ENCODE assay signal across 14 cellular contexts in the genomic region with DNA sequence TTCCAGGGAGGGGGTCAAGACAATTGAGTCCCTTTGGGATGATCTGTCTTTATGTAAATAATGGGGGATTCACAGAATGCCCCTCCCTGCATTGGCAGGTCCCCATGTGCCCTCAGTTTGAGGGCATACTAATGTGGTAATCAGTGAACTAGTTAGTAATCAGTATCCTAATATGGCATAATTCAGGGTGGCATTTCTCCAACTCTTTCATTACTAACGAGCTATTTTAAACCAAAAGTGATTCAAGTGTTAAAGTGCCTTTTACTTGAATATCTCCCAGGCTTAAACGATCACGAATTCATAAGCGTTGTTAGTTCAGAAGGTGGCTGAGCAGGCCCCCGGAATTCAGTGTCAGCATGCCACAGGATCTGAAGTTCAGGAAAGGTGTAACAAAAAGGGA. TPM values are rescaled to one million over a fixed set of nuclear protein-coding genes. Genes with fewer than 3 reads are reported as not detected.
DNase-seq lines count a peak whose midpoint lies in the region; ATAC-seq and TF ChIP-seq lines count a peak whose summit lies in the region.
"Had no signal": no experiment of that assay in that cellular context is flagged by ENCODE, and none has a peak within 500 bp of the region (broad histone marks: within the 10 kb centered on the region; RNA-seq: fewer than 3 reads in every experiment).

No MANE protein-coding gene starts in this region.

- TF ChIP-seq RAD21 in SK-N-SH (IDR thresholded peaks at IDR 0.05; ENCODE audit: low read length) = no peak

- no peaks in the 10 kb centered on the region for H3K36me3 ChIP-seq in CD8-positive, alpha-beta memory T cell (ENCODE audit: insufficient read depth, low read length)
- peaks cover 0 to 8% of the 10 kb centered on the region in 2 experiments for H3K36me3 ChIP-seq in SK-N-SH (replicated peaks in 1 of 2; ENCODE audit: control insufficient read depth in 1 of 2, insufficient read depth in 2 of 2, low read length in 1 of 2)
- H3K36me3 ChIP-seq: transverse colon had no signal

- H4K20me1 ChIP-seq in H9 (ENCODE audit: control insufficient read depth, insufficient read depth, insufficient read length) (no peaks in the 10 kb centered on the region), SK-N-SH (ENCODE audit: insufficient read depth) (peaks cover 30% of the 10 kb centered on the region)

- H3K4ac ChIP-seq in H9 (ENCODE audit: low read depth, low read length) = no peak overlapping the region

- no peak overlapping the region for H2BK20ac ChIP-seq in H9 (ENCODE audit: low read depth, low read length, poor library complexity, severe bottlenecking)

- no peak overlapping the region for H2AFZ ChIP-seq in H9 (ENCODE audit: low read length)
- no peak overlapping the region for H2AFZ ChIP-seq in SK-N-SH (ENCODE audit: low read depth)

- H3K27ac Mint-ChIP-seq in CD8-positive, alpha-beta memory T cell = peak overlapping the region in 5 of 8 donors; percentile 5 to 99 (median 74)
- H3K27ac Mint-ChIP-seq in H9 (no peak overlapping the region), mesothelial cell of epicardium (no peak overlapping the region)
- H3K27ac Mint-ChIP-seq in activated T-helper 2 cell treated with anti-CD3 and anti-CD28 coated beads, Interferon-gamma antibody, Interleukin-2, Interleukin-4, amounts not matched to agents 10 μg/mL and 5 μg/mL and 100 μg/mL, durations not matched to agents 14 hours and 24 hours and 36 hours = no peak overlapping the region

- H2BK15ac ChIP-seq in H9 (ENCODE audit: low read depth, low read length) = no peak overlapping the region

- H2BK12ac ChIP-seq in H9 (ENCODE audit: insufficient read length, low read depth, low read length) = no peak overlapping the region

- H2BK120ac ChIP-seq in H9 (ENCODE audit: low read depth, low read length, poor library complexity, severe bottlenecking) = no peak overlapping the region

- no peaks in the 10 kb centered on the region for H3K9me3 Mint-ChIP-seq in CD8-positive, alpha-beta memory T cell
- H3K9me3 Mint-ChIP-seq in H9 (no peaks in the 10 kb centered on the region), mesothelial cell of epicardium (no peaks in the 10 kb centered on the region)
- H3K9me3 Mint-ChIP-seq in activated T-helper 2 cell treated with anti-CD3 and anti-CD28 coated beads, Interferon-gamma antibody, Interleukin-2, Interleukin-4, amounts not matched to agents 10 μg/mL and 5 μg/mL and 100 μg/mL, durations not matched to agents 14 hours and 24 hours and 36 hours = no peaks in the 10 kb centered on the region

- CTCF ChIA-PET in CD8-positive, alpha-beta memory T cell (lab: Charles Lee) = no interaction called here
- CTCF ChIA-PET in SK-N-SH (lab: Yijun Ruan, JAX) = interaction anchor here (1.2 to 1.8 kb wide), 2 partner anchors 20 to 52 kb away, joined by 4 read pairs; no protein-coding TSS in a partner anchor

- peaks cover 11% of the 10 kb centered on the region for H3K23me2 ChIP-seq in H9 (ENCODE audit: insufficient read length, low read depth, low read length, poor library complexity, severe bottlenecking)

- H2BK5ac ChIP-seq in H9 (ENCODE audit: insufficient read length, low read length) = no peak overlapping the region

- no peak overlapping the region for H3K23ac ChIP-seq in H9 (ENCODE audit: insufficient read length, low read depth, low read length)

- ATAC-seq in GM18907 (IDR thresholded peaks at IDR 0.05; ENCODE audit: unreplicated experiment) = no peak
- ATAC-seq in GM19035 (IDR thresholded peaks at IDR 0.05; ENCODE audit: unreplicated experiment) = no peak
- ATAC-seq: body of pancreas had no signal

- H3K79me2 ChIP-seq in H9 (ENCODE audit: insufficient read depth, low read length) = peaks cover 26% of the 10 kb centered on the region
- peaks cover 33% of the 10 kb centered on the region for H3K79me2 ChIP-seq in SK-N-SH (ENCODE audit: insufficient read depth)

- no peaks in the 10 kb centered on the region for H3K79me1 ChIP-seq in H9 (ENCODE audit: insufficient read depth, low read depth, low read length, poor library complexity, severe bottlenecking)

- H3K4me3 ChIP-seq in CD8-positive, alpha-beta memory T cell (ENCODE audit: low read length) = no peak overlapping the region
- H3K4me3 ChIP-seq in SK-N-SH (ENCODE audit: low read depth in 2 of 2, low read length in 1 of 2) = no peak overlapping the region
- H3K4me3 ChIP-seq: body of pancreas had no signal

- H3F3A ChIP-seq in SK-N-SH (replicated peaks; ENCODE audit: insufficient read depth) = peaks cover 21% of the 10 kb centered on the region

- no peak for DNase-seq in CD8-positive, alpha-beta memory T cell
- DNase-seq in H9 = no peak
- no peak for DNase-seq in activated T-helper 2 cell treated with anti-CD3 and anti-CD28 coated beads, Interferon-gamma antibody, Interleukin-2, Interleukin-4, amounts not matched to agents 10 μg/mL and 5 μg/mL and 100 μg/mL, durations not matched to agents 14 hours and 24 hours and 36 hours (ENCODE audit: low spot score)
- DNase-seq in mesothelial cell of epicardium (ENCODE audit: low spot score in 2 of 2, unreplicated experiment in 2 of 2) = no peak
- no peak for DNase-seq in SK-N-SH
- DNase-seq in cardiac septum (ENCODE audit: low spot score) = no peak
- DNase-seq: body of pancreas; COR-L47; NCI-H1417 treated with DMSO at 0.1 percent for 48 hours; NCI-H446 treated with DMSO at 0.1 percent for 48 hours; stimulated activated CD4-positive, alpha-beta T cell treated with anti-CD3 and anti-CD28 coated beads, Interleukin-12 subunit alpha, Interleukin-12 subunit beta, amount 100 ng/mL, for 4 hours; transverse colon had no signal

- H3K36me3 Mint-ChIP-seq in CD8-positive, alpha-beta memory T cell = peaks cover 0 to 29% (median 5%) of the 10 kb centered on the region in 3 donors
- H3K36me3 Mint-ChIP-seq in H9 (ENCODE audit: insufficient read depth in 1 of 3, low read depth in 3 of 3) (peaks cover 13 to 22% (median 15%) of the 10 kb centered on the region in 3 experiments), mesothelial cell of epicardium (no peaks in the 10 kb centered on the region)
- peaks cover 24% of the 10 kb centered on the region for H3K36me3 Mint-ChIP-seq in activated T-helper 2 cell treated with anti-CD3 and anti-CD28 coated beads, Interferon-gamma antibody, Interleukin-2, Interleukin-4, amounts not matched to agents 10 μg/mL and 5 μg/mL and 100 μg/mL, durations not matched to agents 14 hours and 24 hours and 36 hours (ENCODE audit: low read depth)

- no peak overlapping the region for H4K5ac ChIP-seq in H9 (ENCODE audit: insufficient read length, low read depth, low read length)

- no peak overlapping the region for H3K27ac ChIP-seq in CD8-positive, alpha-beta memory T cell (ENCODE audit: low read depth, low read length)
- H3K27ac ChIP-seq in H9 (ENCODE audit: insufficient read length, low read depth, low read length) (no peak overlapping the region), SK-N-SH (ENCODE audit: low read depth in 2 of 2, low read length in 1 of 2) (no peak overlapping the region)

- intact Hi-C loops in activated T-helper 2 cell treated with anti-CD3 and anti-CD28 coated beads, Interferon-gamma antibody, Interleukin-2, Interleukin-4, amounts not matched to agents 10 μg/mL and 5 μg/mL and 100 μg/mL, durations not matched to agents 14 hours and 24 hours and 36 hours (cut with micrococcal nuclease) = loop anchor here (2.0 to 5.0 kb wide), 2 partner anchors 22 to 198 kb away; a partner anchor contains a TSS
- intact Hi-C loops in cardiac septum (cut with DNase I) = loop anchor here (5.0 kb wide), 1 partner anchor 58 kb away; no protein-coding TSS in a partner anchor

- no peak overlapping the region for H4K91ac ChIP-seq in H9 (ENCODE audit: insufficient read length, low read depth, low read length)

- no peak overlapping the region for H3K14ac ChIP-seq in H9 (ENCODE audit: insufficient read depth, low read length)

- H3K9me2 ChIP-seq in SK-N-SH = no peaks in the 10 kb centered on the region

- H3K4me1 ChIP-seq in CD8-positive, alpha-beta memory T cell (ENCODE audit: insufficient read depth, low read length) = peaks cover 21% of the 10 kb centered on the region
- H3K4me1 ChIP-seq in H9 (ENCODE audit: insufficient read depth, low read length) (no peaks in the 10 kb centered on the region; the same call in 1 of the 2 replicates), SK-N-SH (ENCODE audit: control insufficient read depth in 1 of 2, insufficient read depth in 2 of 2, low read depth in 1 of 2, low read length in 1 of 2) (peaks cover 16 to 17% of the 10 kb centered on the region in 2 experiments)

- TF ChIP-seq EP300 in SK-N-SH (IDR thresholded peaks at IDR 0.05; ENCODE audit: borderline replicate concordance in 1 of 2, low read depth in 1 of 2, low read length in 1 of 2) = no peak

- no peak overlapping the region for H3K56ac ChIP-seq in H9 (ENCODE audit: insufficient read length, low read depth, low read length)

- H3T11ph ChIP-seq in H9 (ENCODE audit: low read length) = no peak overlapping the region

- POLR2A ChIA-PET in CD8-positive, alpha-beta memory T cell (lab: Charles Lee) = interaction anchor here (0.7 kb wide), 1 partner anchor 8 kb away, joined by 6 read pairs; no protein-coding TSS in a partner anchor
- POLR2A ChIA-PET in SK-N-SH (lab: Yijun Ruan, JAX) = no interaction called here

- H3K4me3 Mint-ChIP-seq in CD8-positive, alpha-beta memory T cell = peak overlapping the region; percentile 69 to 100 (median 95)
- H3K4me3 Mint-ChIP-seq in H9 = peak overlapping the region; percentile 77 to 97
- H3K4me3 Mint-ChIP-seq in activated T-helper 2 cell treated with anti-CD3 and anti-CD28 coated beads, Interferon-gamma antibody, Interleukin-2, Interleukin-4, amounts not matched to agents 10 μg/mL and 5 μg/mL and 100 μg/mL, durations not matched to agents 14 hours and 24 hours and 36 hours (ENCODE audit: low read depth) = peak overlapping the region; percentile 93
- H3K4me3 Mint-ChIP-seq in mesothelial cell of epicardium = peak overlapping the region; percentile 94

- H2AK5ac ChIP-seq in H9 (ENCODE audit: insufficient read length, low read length) = no peak overlapping the region

- H3K9ac ChIP-seq in H9 (ENCODE audit: extremely low read depth, insufficient read length, low read length) (no peak overlapping the region), SK-N-SH (no peak overlapping the region)

- H3K27me3 ChIP-seq in CD8-positive, alpha-beta memory T cell (ENCODE audit: insufficient read depth, low read length, poor library complexity, severe bottlenecking) = no peaks in the 10 kb centered on the region
- H3K27me3 ChIP-seq in H9 (ENCODE audit: insufficient read depth, low read length) = no peaks in the 10 kb centered on the region
- no peaks in the 10 kb centered on the region for H3K27me3 ChIP-seq in SK-N-SH (ENCODE audit: insufficient read depth)
- H3K27me3 ChIP-seq: body of pancreas, transverse colon had no signal

- H3K9me3 ChIP-seq in CD8-positive, alpha-beta memory T cell (ENCODE audit: low read length) = no peaks in the 10 kb centered on the region
- no peaks in the 10 kb centered on the region for H3K9me3 ChIP-seq in H9 (ENCODE audit: control insufficient read depth, low read depth, low read length)
- no peaks in the 10 kb centered on the region for H3K9me3 ChIP-seq in SK-N-SH
- H3K9me3 ChIP-seq: body of pancreas, transverse colon had no signal

- peaks cover 24 to 31% (median 27%) of the 10 kb centered on the region in 3 donors for H3K4me1 Mint-ChIP-seq in CD8-positive, alpha-beta memory T cell
- H3K4me1 Mint-ChIP-seq in H9 (peaks cover 28 to 34% of the 10 kb centered on the region in 2 experiments), mesothelial cell of epicardium (peaks cover 21% of the 10 kb centered on the region)
- H3K4me1 Mint-ChIP-seq in activated T-helper 2 cell treated with anti-CD3 and anti-CD28 coated beads, Interferon-gamma antibody, Interleukin-2, Interleukin-4, amounts not matched to agents 10 μg/mL and 5 μg/mL and 100 μg/mL, durations not matched to agents 14 hours and 24 hours and 36 hours (ENCODE audit: low read depth) = peaks cover 22% of the 10 kb centered on the region

- TF ChIP-seq CTCF in H9 (conservative IDR thresholded peaks at IDR 0.05) (no peak), mesothelial cell of epicardium (IDR thresholded peaks at IDR 0.05; ENCODE audit: unreplicated experiment) (no peak), SK-N-SH (IDR thresholded peaks at IDR 0.05) (no peak)

- peaks cover 4 to 6% of the 10 kb centered on the region in 2 donors for H3K27me3 Mint-ChIP-seq in CD8-positive, alpha-beta memory T cell
- H3K27me3 Mint-ChIP-seq in H9 (ENCODE audit: low read depth) = no peaks in the 10 kb centered on the region; the same call in none of the 2 replicates
- H3K27me3 Mint-ChIP-seq in activated T-helper 2 cell treated with anti-CD3 and anti-CD28 coated beads, Interferon-gamma antibody, Interleukin-2, Interleukin-4, amounts not matched to agents 10 μg/mL and 5 μg/mL and 100 μg/mL, durations not matched to agents 14 hours and 24 hours and 36 hours (ENCODE audit: low read depth) = peaks cover 14% of the 10 kb centered on the region
- H3K27me3 Mint-ChIP-seq in mesothelial cell of epicardium (ENCODE audit: low read depth) = peaks cover 3% of the 10 kb centered on the region

- no peak overlapping the region for H3K18ac ChIP-seq in H9 (ENCODE audit: insufficient read length, low read depth, low read length)

- H3K4me2 ChIP-seq in H9 (ENCODE audit: insufficient read depth, insufficient read length, low read length) (peak overlapping the region; percentile 56), SK-N-SH (no peak overlapping the region)

- H4K8ac ChIP-seq in H9 (replicated peaks; ENCODE audit: insufficient read length, low read depth, low read length) = no peak overlapping the region

- WGBS in H9 (ENCODE audit: extremely low coverage, insufficient read length, low lambda C conversion rate) = no CpG with 5 or more reads among the region's 5 CpGs
- 97% methylated on average over 5 of the region's 5 CpGs for WGBS in SK-N-SH (ENCODE audit: low lambda C conversion rate)

RNA-seq across cellular contexts. Expression of a gene that starts 1.5 kb away (rescaled TPM):
- total RNA-seq in CD8-positive, alpha-beta memory T cell = 100 to 1,000 TPM; 121 to 124 TPM
- polyA plus RNA-seq in CD8-positive, alpha-beta memory T cell = 147 TPM
- total RNA-seq in H9 (2021) (215 and 216 TPM in 2 replicates), mesothelial cell of epicardium (104 to 115 TPM (median 110 TPM) in 3 replicates), cardiac septum (171 TPM)
- 122 and 125 TPM in 2 replicates for total RNA-seq in activated T-helper 2 cell treated with anti-CD3 and anti-CD28 coated beads, Interferon-gamma antibody, Interleukin-2, Interleukin-4, amounts not matched to agents 10 μg/mL and 5 μg/mL and 100 μg/mL, durations not matched to agents 14 hours and 24 hours and 36 hours
- polyA plus RNA-seq in SK-N-SH (2012; rRNA removed) = 176 and 185 TPM in 2 replicates
- 211 and 219 TPM in 2 replicates for polyA plus RNA-seq in SK-N-SH (2012; cell fraction: cytosol; rRNA removed)
- 138 and 185 TPM in 2 replicates for polyA plus RNA-seq in SK-N-SH (2012; cell fraction: nucleus; rRNA removed)

Comparison
In these comparisons a context has a peak if more than half of its experiments do, and no peak if none do; other contexts are left out.
1. H3K27ac Mint-ChIP-seq: peak in CD8-positive, alpha-beta memory T cell (5 of 8); none in H9 (0 of 3), activated T-helper 2 cell treated with anti-CD3 and anti-CD28 coated beads, Interferon-gamma antibody, Interleukin-2, Interleukin-4, amounts not matched to agents 10 μg/mL and 5 μg/mL and 100 μg/mL, durations not matched to agents 14 hours and 24 hours and 36 hours (single experiment) and mesothelial cell of epicardium (single experiment).
2. Peak in every context shown above with its lines, with median percentiles within 50 percentile points of each other: H3K4me3 Mint-ChIP-seq.